ENCODE assay signal across 8 cellular contexts in genomic region chr1:116167625-116168276, GRCh38. TPM values are rescaled to one million over a fixed set of nuclear protein-coding genes. Genes with fewer than 3 reads are reported as not detected.
DNase-seq lines count a peak whose midpoint lies in the region; ATAC-seq and TF ChIP-seq lines count a peak whose summit lies in the region.

No MANE protein-coding gene starts in this region.

- H3K27ac Mint-ChIP-seq in neural crest cell (ENCODE audit: unreplicated experiment), result peak overlapping the region; percentile 97

- H3K27me3 Mint-ChIP-seq in neural crest cell (ENCODE audit: low read depth), result peaks cover 8% of the 10 kb centered on the region

- H3K4me3 Mint-ChIP-seq in neural crest cell, result peak overlapping the region; percentile 85

- H3K27me3 ChIP-seq in NT2/D1 (ENCODE audit: insufficient read depth, insufficient read length) (peaks cover 27% of the 10 kb centered on the region), esophagus (ENCODE audit: control insufficient read depth in 1 of 2, insufficient read depth in 2 of 2, low read length in 2 of 2) (no peaks in the 10 kb centered on the region)

- H3K9me3 ChIP-seq in NT2/D1 (ENCODE audit: insufficient read depth, low read length) (no peaks in the 10 kb centered on the region), esophagus (ENCODE audit: control insufficient read depth in 2 of 2, insufficient read depth in 1 of 2, low read depth in 1 of 2, low read length in 1 of 2) (no peaks in the 10 kb centered on the region)

- peak overlapping the region; percentile 48 for H3K4me3 ChIP-seq in NT2/D1 (ENCODE audit: insufficient read length, low read depth)
- peak overlapping the region; percentile 43 to 51 for H3K4me3 ChIP-seq in esophagus (ENCODE audit: low read depth in 1 of 2, low read length in 2 of 2)

- H3K9ac ChIP-seq in NT2/D1 (ENCODE audit: insufficient read length, low read depth), result peak overlapping the region; percentile 73

- H3K4me1 Mint-ChIP-seq in neural crest cell, result peaks cover 32% of the 10 kb centered on the region

- 30 to 33% methylated on average over 35 of the region's 35 CpGs for WGBS in esophagus, 2 donors

- peak overlapping the region in 1 of 2 donors; percentile 40 for H3K27ac ChIP-seq in esophagus (ENCODE audit: low read depth in 2 of 2, low read length in 1 of 2)

- no peak for TF ChIP-seq CTCF in neural crest cell (conservative IDR thresholded peaks at IDR 0.05)

- H3K36me3 ChIP-seq in NT2/D1 (ENCODE audit: insufficient read depth, insufficient read length, low read length), result no peaks in the 10 kb centered on the region
- H3K36me3 ChIP-seq in esophagus (ENCODE audit: control insufficient read depth in 2 of 2, insufficient read depth in 2 of 2, low read length in 1 of 2), result no peaks in the 10 kb centered on the region

- no peaks in the 10 kb centered on the region for H3K36me3 Mint-ChIP-seq in neural crest cell (ENCODE audit: low read depth)

- DNase-seq in ELF-1 (ENCODE audit: low read depth, low spot score) (peak; percentile 61), NT2/D1 (ENCODE audit: low read depth, low spot score) (no peak), neural crest cell (ENCODE audit: low read depth, low spot score) (no peak), cerebellar cortex (ENCODE audit: low spot score) (no peak), NCI-H1105 (lab: John Stamatoyannopoulos, UW) (no peak), SK-N-DZ (ENCODE audit: low spot score) (no peak)

- peaks cover 17% of the 10 kb centered on the region for H3K4me1 ChIP-seq in NT2/D1 (ENCODE audit: insufficient read depth, insufficient read length)
- peaks cover 4 to 6% of the 10 kb centered on the region in 2 donors for H3K4me1 ChIP-seq in esophagus (ENCODE audit: control insufficient read depth in 2 of 2, insufficient read depth in 2 of 2, low read length in 1 of 2)

- H3K9me3 Mint-ChIP-seq in neural crest cell, result no peaks in the 10 kb centered on the region

- no peak for ATAC-seq in GM21515 (IDR thresholded peaks at IDR 0.05; ENCODE audit: unreplicated experiment)

RNA-seq across cellular contexts. Expression of gene MAB21L3, which starts 56.6 kb away (rescaled TPM):
- polyA plus RNA-seq in esophagus, result 1 to 10 TPM; 2.8 to 7.8 TPM
- not detected in 2 replicates for total RNA-seq in neural crest cell
- not detected in 2 replicates for polyA plus RNA-seq in SK-N-DZ (2014; cell fraction: cytosol; rRNA removed)
- not detected in 2 replicates for polyA plus RNA-seq in SK-N-DZ (2014; cell fraction: nucleus; rRNA removed)
